In genomic region chr12:67797769-67798168, GRCh38 we compare ENCODE assay signal across 17 cellular contexts.
DNase-seq lines count a peak whose midpoint lies in the region; ATAC-seq and TF ChIP-seq lines count a peak whose summit lies in the region.
"Had no signal": no experiment of that assay in that cellular context is flagged by ENCODE, and none has a peak within 500 bp of the region (broad histone marks: within the 10 kb centered on the region; RNA-seq: fewer than 3 reads in every experiment).

No MANE protein-coding gene starts in this region.

- H3K27me3 ChIP-seq in right cardiac atrium (ENCODE audit: control insufficient read depth, insufficient read depth) (no peaks in the 10 kb centered on the region), sigmoid colon (no peaks in the 10 kb centered on the region)

- no peak for TF ChIP-seq EP300 in sigmoid colon (IDR thresholded peaks at IDR 0.05)

- DNase-seq in Right ventricle myocardium superior (no peak), Right ventricle myocardium inferior (ENCODE audit: missing footprints) (no peak), right cardiac atrium (no peak), sigmoid colon (no peak), AG20443 (ENCODE audit: low spot score) (no peak), DMS53 (lab: John Stamatoyannopoulos, UW) (no peak)
- no peak for DNase-seq in activated CD4-positive, CD25-positive, alpha-beta regulatory T cell (lab: John Stamatoyannopoulos, UW)
- DNase-seq: GDM1, H7, NCI-H187, NCI-H2227 treated with DMSO at 0.1 percent for 48 hours, NCI-H510A treated with DMSO at 0.1 percent for 48 hours, NCI-H82, OCI-M1, SHP77 treated with DMSO at 0.1 percent for 48 hours had no signal

- H3K27ac ChIP-seq in right cardiac atrium (ENCODE audit: low read length) (peak overlapping the region; percentile 50), sigmoid colon (peak overlapping the region; percentile 46 to 69 (median 58))
- H3K27ac ChIP-seq: 22Rv1 had no signal

- H3K4me1 ChIP-seq in right cardiac atrium (ENCODE audit: control insufficient read depth, insufficient read depth, low read length) (peaks cover 8% of the 10 kb centered on the region), sigmoid colon (peaks cover 0 to 44% (median 30%) of the 10 kb centered on the region in 4 donors)

- TF ChIP-seq POLR2A in sigmoid colon (IDR thresholded peaks at IDR 0.05), result no peak

- ATAC-seq in Right ventricle myocardium superior (ENCODE audit: poor library complexity) (peak; percentile 50), Right ventricle myocardium inferior (no peak), right cardiac atrium (peak in 1 of 2 donors; percentile 10), HG02798 (IDR thresholded peaks at IDR 0.05; ENCODE audit: poor library complexity, unreplicated experiment) (no peak)

- H3K36me3 ChIP-seq in sigmoid colon, result no peaks in the 10 kb centered on the region

- intact Hi-C loops in Right ventricle myocardium superior (cut with DNase I) (no loop called here), Right ventricle myocardium inferior (cut with DNase I) (loop anchor here (5.0 kb wide), 1 partner anchor 70 kb away; no protein-coding TSS in a partner anchor), right cardiac atrium (cut with DNase I) (no loop called here), sigmoid colon (cut with DNase I) (no loop called here)

- H3K4me3 ChIP-seq in right cardiac atrium (ENCODE audit: low read length), result no peak overlapping the region
- no peak overlapping the region for H3K4me3 ChIP-seq in sigmoid colon

- H3K9me3 ChIP-seq in right cardiac atrium (ENCODE audit: control insufficient read depth, low read length), result no peaks in the 10 kb centered on the region
- H3K9me3 ChIP-seq in sigmoid colon, result no peaks in the 10 kb centered on the region

- TF ChIP-seq CTCF in sigmoid colon (IDR thresholded peaks at IDR 0.05), result no peak
